ENCODE assay signal across 4 cellular contexts in genomic region chr4:108946237-108946636, GRCh38.
TF ChIP-seq lines count a peak whose summit lies in the region.

No MANE protein-coding gene starts in this region.

TF ChIP-seq in HepG2, 621 proteins besides CTCF, POLR2A, EP300 and RAD21:
- TF ChIP-seq CEBPB (IDR thresholded peaks at IDR 0.05; ENCODE audit: borderline replicate concordance, low read depth, low read length), result 0 out of 2 replicates have a peak, but pooled peaks have one; percentile 24
- TF ChIP-seq TOE1 (CRISPR knock-in tag; IDR thresholded peaks at IDR 0.05), result no peak
- TF ChIP-seq EHMT2 (IDR thresholded peaks at IDR 0.05; ENCODE audit: borderline replicate concordance, low read depth, low read length), result no peak

TF ChIP-seq in IMR-90, 13 proteins besides CTCF, POLR2A, EP300 and RAD21:
- TF ChIP-seq NFE2L2 (IDR thresholded peaks at IDR 0.05; ENCODE audit: low read depth, low read length) (no peak), CEBPB (IDR thresholded peaks at IDR 0.05; ENCODE audit: low read depth, low read length) (peak; percentile 67; the same call in 1 of the 2 replicates), ELK1 (IDR thresholded peaks at IDR 0.05; ENCODE audit: borderline replicate concordance, low read depth, low read length) (no peak), RFX5 (IDR thresholded peaks at IDR 0.05; ENCODE audit: low read depth, low read length) (no peak), USF2 (IDR thresholded peaks at IDR 0.05; ENCODE audit: low read depth, low read length) (no peak)

TF ChIP-seq in K562, 482 proteins besides CTCF, POLR2A, EP300 and RAD21:
- TF ChIP-seq ZC3H11A (IDR thresholded peaks at IDR 0.05; ENCODE audit: low read depth, low read length) (no peak), CEBPB (tag; IDR thresholded peaks at IDR 0.05) (peak; percentile 84), SIX5 (IDR thresholded peaks at IDR 0.05; ENCODE audit: borderline replicate concordance in 1 of 2, insufficient read depth in 1 of 2, low read depth in 1 of 2, low read length in 2 of 2) (no peak), ZNF347 (CRISPR knock-in tag; IDR thresholded peaks at IDR 0.05; ENCODE audit: low read depth) (no peak), FOSL1 (tag; conservative IDR thresholded peaks at IDR 0.05) (no peak), ARHGAP35 (IDR thresholded peaks at IDR 0.05; ENCODE audit: partially characterized antibody) (no peak), CEBPG (CRISPR knock-in tag; IDR thresholded peaks at IDR 0.05) (no peak), CEBPG (tag; conservative IDR thresholded peaks at IDR 0.05 in 1 of 2, IDR thresholded peaks at IDR 0.05 in 1 of 2) (peak; percentile 33 to 71; a peak in 3 of 4 replicates), PATZ1 (CRISPR knock-in tag; IDR thresholded peaks at IDR 0.05; ENCODE audit: borderline replicate concordance) (no peak), TRIM25 (IDR thresholded peaks at IDR 0.05; ENCODE audit: borderline replicate concordance) (no peak), NCOA6 (IDR thresholded peaks at IDR 0.05) (no peak)
TF ChIP-seq in K562: peak in this region for 2.

TF ChIP-seq in neural cell, 6 proteins besides CTCF, POLR2A, EP300 and RAD21:
- TF ChIP-seq TAF1 (IDR thresholded peaks at IDR 0.05; ENCODE audit: low read depth) (no peak), SMC3 (conservative IDR thresholded peaks at IDR 0.05; ENCODE audit: poor library complexity) (no peak), EZH2 (IDR thresholded peaks at IDR 0.05; ENCODE audit: borderline replicate concordance, insufficient read depth, low read length, poor library complexity, severe bottlenecking) (no peak), POLR2AphosphoS5 (IDR thresholded peaks at IDR 0.05) (no peak), REST (IDR thresholded peaks at IDR 0.05; ENCODE audit: borderline replicate concordance) (no peak), MXI1 (conservative IDR thresholded peaks at IDR 0.05; ENCODE audit: poor library complexity, severe bottlenecking) (no peak)
